Comparison of ENCODE assay signal across 11 cellular contexts in the genomic region with DNA sequence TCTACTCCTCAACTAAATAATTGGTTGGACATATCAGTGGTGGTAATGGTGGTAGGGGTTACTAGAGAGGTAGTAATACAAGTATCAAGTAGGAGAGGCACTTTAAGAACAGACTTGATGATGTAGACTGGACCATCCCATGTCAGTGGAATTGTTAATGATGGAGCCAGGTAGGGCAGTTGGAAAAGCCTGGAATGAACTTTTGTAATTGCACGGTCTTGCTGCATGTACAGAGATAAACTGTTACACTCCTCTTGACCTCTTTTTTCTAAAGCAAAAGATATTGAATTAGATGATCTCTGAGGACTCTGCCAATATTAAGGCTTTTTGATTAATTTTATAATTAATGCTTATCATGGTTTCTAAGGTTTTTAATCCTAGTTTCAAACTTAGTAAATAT. TPM values are rescaled to one million over a fixed set of nuclear protein-coding genes. Genes with fewer than 3 reads are reported as not detected.
"Had no signal": no experiment of that assay in that cellular context is flagged by ENCODE, and none has a peak within 500 bp of the region (broad histone marks: within the 10 kb centered on the region; RNA-seq: fewer than 3 reads in every experiment).

No MANE protein-coding gene starts in this region.

- H3K9me3 Mint-ChIP-seq: GM23338, H9 had no signal

- FAIRE-seq: H1 had no signal

- H3K9ac ChIP-seq: GM23248 had no signal

- H3K27ac ChIP-seq: GM23248 had no signal

- DNase-seq: GM23248, GOT3, H7, H9, HCEC 1CT, HFFc6 had no signal

- ATAC-seq: HCT116 had no signal

- H3K4me3 Mint-ChIP-seq: GM23338, H9, HFFc6 had no signal

- H3K9me3 ChIP-seq: HAP-1 had no signal

- H3K4me2 ChIP-seq: GM23338 had no signal

- H3K4me3 ChIP-seq: GM23248, GM23338, HAP-1 had no signal

- H3K27ac Mint-ChIP-seq: GM23338, H9, HFFc6 had no signal

- H3K36me3 ChIP-seq: HAP-1 had no signal

- H2AFZ ChIP-seq: GM23248, GM23338 had no signal

RNA-seq across cellular contexts. Expression of a gene that starts 5.8 kb away (rescaled TPM):
- total RNA-seq: GM23248, GM23338, H1, H7, H9, HFFc6 had no signal
- polyA plus RNA-seq: GM23248, GM23338, H1 had no signal

RNA-seq across cellular contexts. Expression of a gene that starts 48.3 kb away (rescaled TPM):
- total RNA-seq: GM23248, GM23338, H1, H4, H7, H9, HFFc6 had no signal
- polyA plus RNA-seq: GM23248, GM23338, H1 had no signal
